In genomic region chr21:25999935-26000582, GRCh38 we compare ENCODE assay signal across 13 cellular contexts.
A peak's percentile ranks its signal among the peaks of the same experiment; 100 is the strongest.
DNase-seq lines count a peak whose midpoint lies in the region; ATAC-seq, FAIRE-seq and TF ChIP-seq lines count a peak whose summit lies in the region.
"Had no signal": no experiment of that assay in that cellular context is flagged by ENCODE, and none has a peak within 500 bp of the region (broad histone marks: within the 10 kb centered on the region; RNA-seq: fewer than 3 reads in every experiment).

No MANE protein-coding gene starts in this region.

- TF ChIP-seq CTCF in kidney (IDR thresholded peaks at IDR 0.05; ENCODE audit: borderline replicate concordance, extremely low read depth, insufficient read depth) (no peak), mesothelial cell of epicardium (IDR thresholded peaks at IDR 0.05; ENCODE audit: unreplicated experiment) (no peak)

- H3K36me3 ChIP-seq in kidney (ENCODE audit: control insufficient read depth in 1 of 2, insufficient read depth in 2 of 2, low read length in 2 of 2) = peaks cover 0 to 5% of the 10 kb centered on the region in 2 donors

- H3K9me3 Mint-ChIP-seq in T-helper 1 cell treated with Interleukin-12 subunit alpha and Interleukin-12 subunit beta and Interleukin-4 antibody, amounts not matched to agents 30 μg/mL and 1 μg/mL, for 36 hours = no peaks in the 10 kb centered on the region
- no peaks in the 10 kb centered on the region for H3K9me3 Mint-ChIP-seq in activated T-helper 17 cell treated with anti-CD3 and anti-CD28 coated beads, Interleukin-2, amount 50 U/mL, for 72 hours
- H3K9me3 Mint-ChIP-seq in stimulated activated naive B cell treated with anti-CD40 and anti-IgM and Interleukin-4, amounts not matched to agents 10 μg/mL and 1 μg/mL and 100 μg/mL, for 72 hours = no peaks in the 10 kb centered on the region
- H3K9me3 Mint-ChIP-seq in mesothelial cell of epicardium = no peaks in the 10 kb centered on the region
- H3K9me3 Mint-ChIP-seq: HFFc6 had no signal

- no peaks in the 10 kb centered on the region for H3K9me3 ChIP-seq in kidney (ENCODE audit: control insufficient read depth in 1 of 2, low read length in 2 of 2)
- H3K9me3 ChIP-seq: sigmoid colon, stomach had no signal

- no peaks in the 10 kb centered on the region for H3K4me1 ChIP-seq in kidney (ENCODE audit: control insufficient read depth in 1 of 2, insufficient read depth in 1 of 2, low read depth in 1 of 2, low read length in 2 of 2)
- H3K4me1 ChIP-seq: sigmoid colon had no signal

- peak; percentile 70 for DNase-seq in kidney
- no peak for DNase-seq in stimulated activated naive B cell treated with anti-CD40 and anti-IgM and Interleukin-4, amounts not matched to agents 10 μg/mL and 1 μg/mL and 100 μg/mL, for 72 hours
- DNase-seq in NCI-H1694 (lab: John Stamatoyannopoulos, UW) = no peak
- no peak for DNase-seq in mesothelial cell of epicardium (ENCODE audit: low spot score in 2 of 2, unreplicated experiment in 2 of 2)
- no peak for DNase-seq in glomerular visceral epithelial cell (ENCODE audit: extremely low spot score)
- DNase-seq: DND-41, HFFc6, NCI-H1417 treated with DMSO at 0.1 percent for 48 hours, sigmoid colon, stomach had no signal

- no peaks in the 10 kb centered on the region for H3K36me3 Mint-ChIP-seq in T-helper 1 cell treated with Interleukin-12 subunit alpha and Interleukin-12 subunit beta and Interleukin-4 antibody, amounts not matched to agents 30 μg/mL and 1 μg/mL, for 36 hours (ENCODE audit: low read depth)
- H3K36me3 Mint-ChIP-seq in activated T-helper 17 cell treated with anti-CD3 and anti-CD28 coated beads, Interleukin-2, amount 50 U/mL, for 72 hours (ENCODE audit: low read depth) = peaks cover 15% of the 10 kb centered on the region
- peaks cover 14 to 15% of the 10 kb centered on the region in 2 donors for H3K36me3 Mint-ChIP-seq in stimulated activated naive B cell treated with anti-CD40 and anti-IgM and Interleukin-4, amounts not matched to agents 10 μg/mL and 1 μg/mL and 100 μg/mL, for 72 hours
- peaks cover 13% of the 10 kb centered on the region for H3K36me3 Mint-ChIP-seq in mesothelial cell of epicardium

- no peak for FAIRE-seq in kidney (lab: Jason Lieb, UNC)

- H3K27ac Mint-ChIP-seq in T-helper 1 cell treated with Interleukin-12 subunit alpha and Interleukin-12 subunit beta and Interleukin-4 antibody, amounts not matched to agents 30 μg/mL and 1 μg/mL, for 36 hours = no peak overlapping the region
- H3K27ac Mint-ChIP-seq in activated T-helper 17 cell treated with anti-CD3 and anti-CD28 coated beads, Interleukin-2, amount 50 U/mL, for 72 hours = no peak overlapping the region
- H3K27ac Mint-ChIP-seq in stimulated activated naive B cell treated with anti-CD40 and anti-IgM and Interleukin-4, amounts not matched to agents 10 μg/mL and 1 μg/mL and 100 μg/mL, for 72 hours = no peak overlapping the region
- H3K27ac Mint-ChIP-seq in mesothelial cell of epicardium = no peak overlapping the region
- H3K27ac Mint-ChIP-seq: HFFc6 had no signal

- intact Hi-C loops in kidney (cut with DNase I) = no loop called here

- ATAC-seq in activated T-helper 17 cell treated with anti-CD3 and anti-CD28 coated beads, Interleukin-2, amount 50 U/mL, for 72 hours (replicated peaks) = peak; percentile 82
- peak; percentile 60 to 64 for ATAC-seq in stimulated activated naive B cell treated with anti-CD40 and anti-IgM and Interleukin-4, amounts not matched to agents 10 μg/mL and 1 μg/mL and 100 μg/mL, for 72 hours (replicated peaks)

- no peak overlapping the region for H3K9ac ChIP-seq in kidney (ENCODE audit: low read length in 2 of 2)

- peaks cover 9% of the 10 kb centered on the region for H3K4me1 Mint-ChIP-seq in T-helper 1 cell treated with Interleukin-12 subunit alpha and Interleukin-12 subunit beta and Interleukin-4 antibody, amounts not matched to agents 30 μg/mL and 1 μg/mL, for 36 hours (ENCODE audit: low read depth)
- H3K4me1 Mint-ChIP-seq in activated T-helper 17 cell treated with anti-CD3 and anti-CD28 coated beads, Interleukin-2, amount 50 U/mL, for 72 hours = no peaks in the 10 kb centered on the region
- H3K4me1 Mint-ChIP-seq in stimulated activated naive B cell treated with anti-CD40 and anti-IgM and Interleukin-4, amounts not matched to agents 10 μg/mL and 1 μg/mL and 100 μg/mL, for 72 hours = peaks cover 0 to 7% of the 10 kb centered on the region in 2 donors
- peaks cover 37% of the 10 kb centered on the region for H3K4me1 Mint-ChIP-seq in mesothelial cell of epicardium

- no peaks in the 10 kb centered on the region for H3K27me3 Mint-ChIP-seq in T-helper 1 cell treated with Interleukin-12 subunit alpha and Interleukin-12 subunit beta and Interleukin-4 antibody, amounts not matched to agents 30 μg/mL and 1 μg/mL, for 36 hours (ENCODE audit: low read depth)
- H3K27me3 Mint-ChIP-seq in activated T-helper 17 cell treated with anti-CD3 and anti-CD28 coated beads, Interleukin-2, amount 50 U/mL, for 72 hours = no peaks in the 10 kb centered on the region
- H3K27me3 Mint-ChIP-seq in stimulated activated naive B cell treated with anti-CD40 and anti-IgM and Interleukin-4, amounts not matched to agents 10 μg/mL and 1 μg/mL and 100 μg/mL, for 72 hours = no peaks in the 10 kb centered on the region
- H3K27me3 Mint-ChIP-seq in mesothelial cell of epicardium (ENCODE audit: low read depth) = no peaks in the 10 kb centered on the region

- no peak overlapping the region for H3K27ac ChIP-seq in kidney (ENCODE audit: low read depth in 2 of 2, low read length in 2 of 2)
- H3K27ac ChIP-seq: sigmoid colon had no signal

- H3K4me3 Mint-ChIP-seq in T-helper 1 cell treated with Interleukin-12 subunit alpha and Interleukin-12 subunit beta and Interleukin-4 antibody, amounts not matched to agents 30 μg/mL and 1 μg/mL, for 36 hours = peak overlapping the region; percentile 34
- peak overlapping the region; percentile 54 for H3K4me3 Mint-ChIP-seq in activated T-helper 17 cell treated with anti-CD3 and anti-CD28 coated beads, Interleukin-2, amount 50 U/mL, for 72 hours
- peak overlapping the region in 1 of 2 donors; percentile 6 for H3K4me3 Mint-ChIP-seq in stimulated activated naive B cell treated with anti-CD40 and anti-IgM and Interleukin-4, amounts not matched to agents 10 μg/mL and 1 μg/mL and 100 μg/mL, for 72 hours
- H3K4me3 Mint-ChIP-seq in mesothelial cell of epicardium = no peak overlapping the region
- H3K4me3 Mint-ChIP-seq: HFFc6 had no signal

- H3K4me3 ChIP-seq in kidney (ENCODE audit: low read length in 2 of 2) = no peak overlapping the region
- H3K4me3 ChIP-seq: lung, sigmoid colon, stomach had no signal
